Comparison of ENCODE assay signal across 25 cellular contexts in the genomic region with DNA sequence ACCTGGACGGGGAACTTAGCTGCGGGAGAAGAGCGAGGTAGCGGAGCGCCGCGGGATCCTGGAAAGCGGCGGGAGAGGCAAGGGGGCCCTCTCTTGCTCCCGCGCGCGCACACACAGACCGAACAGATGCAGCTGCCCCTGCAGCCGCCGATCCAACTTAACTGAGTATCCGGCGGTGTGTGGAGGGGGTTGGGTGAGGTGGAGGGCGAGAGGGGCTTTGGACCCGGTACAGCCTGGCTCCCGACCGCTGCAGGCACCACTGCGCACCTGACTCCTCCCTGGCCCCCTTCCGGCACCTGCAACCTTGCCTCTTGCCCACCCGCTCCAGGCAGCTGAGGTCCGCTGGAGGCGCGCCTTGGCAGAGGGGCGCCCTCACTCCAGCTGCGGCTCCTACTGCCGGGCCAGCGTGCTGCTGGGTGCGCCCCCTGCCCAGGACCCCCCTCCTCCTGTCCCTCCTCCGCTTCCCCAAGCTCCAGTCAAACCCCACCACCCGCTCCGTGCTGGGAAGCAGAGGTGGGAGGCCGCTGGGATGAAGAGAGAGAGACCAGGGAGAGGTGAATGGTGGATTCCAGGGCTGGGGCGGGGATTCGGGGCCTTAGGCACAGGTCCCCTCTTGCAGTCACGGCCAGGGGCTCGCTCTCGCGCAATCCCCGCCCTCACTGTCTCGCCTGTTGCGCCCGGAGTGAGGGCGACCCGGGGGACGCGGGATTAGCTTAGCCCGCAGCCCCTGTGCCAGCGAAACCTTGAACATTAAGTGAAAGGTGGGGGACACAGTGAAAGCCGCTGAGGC. TPM values are rescaled to one million over a fixed set of nuclear protein-coding genes. Genes with fewer than 3 reads are reported as not detected.
A peak's percentile ranks its signal among the peaks of the same experiment; 100 is the strongest.
DNase-seq lines count a peak whose midpoint lies in the region; ATAC-seq and TF ChIP-seq lines count a peak whose summit lies in the region.
"Had no signal": no experiment of that assay in that cellular context is flagged by ENCODE, and none has a peak within 500 bp of the region (broad histone marks: within the 10 kb centered on the region; RNA-seq: fewer than 3 reads in every experiment).

No MANE protein-coding gene starts in this region.

- no peak overlapping the region for H2AFZ ChIP-seq in SK-N-SH (ENCODE audit: low read depth)
- H2AFZ ChIP-seq: GM23248 had no signal

- peak overlapping the region in 1 of 2 experiments; percentile 40; a peak in 1 of 4 replicates for H3K4me3 ChIP-seq in SK-N-SH (ENCODE audit: low read depth in 2 of 2, low read length in 1 of 2)
- H3K4me3 ChIP-seq in ectodermal cell (ENCODE audit: insufficient read depth, low read depth, low read length), result peak overlapping the region; percentile 19
- peak overlapping the region; percentile 35 to 51 for H3K4me3 ChIP-seq in vagina
- H3K4me3 ChIP-seq: GM12878, GM23248 had no signal

- no peak for TF ChIP-seq EP300 in SK-N-SH (IDR thresholded peaks at IDR 0.05; ENCODE audit: borderline replicate concordance in 1 of 2, low read depth in 1 of 2, low read length in 1 of 2)

- TF ChIP-seq RAD21 in SK-N-SH (IDR thresholded peaks at IDR 0.05; ENCODE audit: low read length), result no peak

- no peaks in the 10 kb centered on the region for H3F3A ChIP-seq in SK-N-SH (replicated peaks; ENCODE audit: insufficient read depth)

- H3K27me3 Mint-ChIP-seq in mesothelial cell of epicardium (ENCODE audit: low read depth), result peaks cover 87% of the 10 kb centered on the region

- WGBS in SK-N-SH (ENCODE audit: low lambda C conversion rate), result 7% methylated on average over 33 of the region's 54 CpGs
- 1 to 2% methylated on average over 53 to 54 of the region's 54 CpGs for WGBS in ectodermal cell, 2 experiments

- TF ChIP-seq CTCF in SK-N-SH (IDR thresholded peaks at IDR 0.05), result no peak
- no peak for TF ChIP-seq CTCF in mesothelial cell of epicardium (IDR thresholded peaks at IDR 0.05; ENCODE audit: unreplicated experiment)
- no peak for TF ChIP-seq CTCF in vagina (IDR thresholded peaks at IDR 0.05)

- H3K27me3 ChIP-seq in SK-N-SH (ENCODE audit: insufficient read depth) (no peaks in the 10 kb centered on the region), ectodermal cell (ENCODE audit: control insufficient read depth, insufficient read depth, low read length, poor library complexity, severe bottlenecking) (peaks cover 93% of the 10 kb centered on the region), vagina (peaks cover 7% of the 10 kb centered on the region)

- H3K4me1 ChIP-seq in SK-N-SH (ENCODE audit: control insufficient read depth in 1 of 2, insufficient read depth in 2 of 2, low read depth in 1 of 2, low read length in 1 of 2) (peaks cover 0 to 12% of the 10 kb centered on the region in 2 experiments; a peak in 1 of 4 replicates), ectodermal cell (ENCODE audit: control insufficient read depth, insufficient read depth, low read length) (peaks cover 22% of the 10 kb centered on the region), vagina (peaks cover 25% of the 10 kb centered on the region)
- H3K4me1 ChIP-seq: breast epithelium had no signal

- no peaks in the 10 kb centered on the region for H3K9me3 ChIP-seq in SK-N-SH
- no peaks in the 10 kb centered on the region for H3K9me3 ChIP-seq in ectodermal cell (ENCODE audit: control insufficient read depth, low read length)
- H3K9me3 ChIP-seq in vagina, result peaks cover 7% of the 10 kb centered on the region

- no peaks in the 10 kb centered on the region for H3K79me2 ChIP-seq in SK-N-SH (ENCODE audit: insufficient read depth)

- H3K36me3 Mint-ChIP-seq in mesothelial cell of epicardium, result peaks cover 2% of the 10 kb centered on the region
- H3K36me3 Mint-ChIP-seq: CD8-positive, alpha-beta T cell had no signal

- POLR2A ChIA-PET in SK-N-SH (lab: Yijun Ruan, JAX), result interaction anchor here (0.6 kb wide), 1 partner anchor 1015 kb away, joined by 3 read pairs; no protein-coding TSS in a partner anchor

- ATAC-seq in SK-N-SH treated with all-trans-retinoic acid at 6 μM for 48 hours, result no peak
- ATAC-seq: GM12878 had no signal

- no peak overlapping the region for H3K9ac ChIP-seq in SK-N-SH
- H3K9ac ChIP-seq: GM23248 had no signal

- CTCF ChIA-PET in SK-N-SH (lab: Yijun Ruan, JAX), result interaction anchor here (0.6 to 2.4 kb wide), 8 partner anchors 12 to 330 kb away, joined by 3 to 7 read pairs (median 3); no protein-coding TSS in a partner anchor

- H3K36me3 ChIP-seq in SK-N-SH (replicated peaks in 1 of 2; ENCODE audit: control insufficient read depth in 1 of 2, insufficient read depth in 2 of 2, low read length in 1 of 2), result no peaks in the 10 kb centered on the region
- H3K36me3 ChIP-seq in ectodermal cell (ENCODE audit: control insufficient read depth, insufficient read depth, low read length), result no peaks in the 10 kb centered on the region
- no peaks in the 10 kb centered on the region for H3K36me3 ChIP-seq in vagina
- H3K36me3 ChIP-seq: breast epithelium, left ventricle myocardium inferior, stomach had no signal

- H3K9me3 Mint-ChIP-seq in mesothelial cell of epicardium, result no peaks in the 10 kb centered on the region
- H3K9me3 Mint-ChIP-seq: CD8-positive, alpha-beta T cell had no signal

- no peaks in the 10 kb centered on the region for H3K9me2 ChIP-seq in SK-N-SH

- intact Hi-C loops in vagina (cut with DNase I), result loop anchor here (10.0 kb wide), 1 partner anchor 719 kb away; no protein-coding TSS in a partner anchor

- no peak overlapping the region for H3K4me2 ChIP-seq in SK-N-SH

- DNase-seq in SK-N-SH (peak; percentile 61), mesothelial cell of epicardium (ENCODE audit: low spot score in 2 of 2, unreplicated experiment in 2 of 2) (no peak), vagina (ENCODE audit: extremely low spot score in 2 of 2) (no peak), NCI-H2081 treated with DMSO at 0.1 percent for 48 hours (lab: John Stamatoyannopoulos, UW) (no peak), SKM-1 treated with dmso at 0.1 percent for 144 hours (lab: John Stamatoyannopoulos, UW; ENCODE audit: unreplicated experiment) (no peak), caudate nucleus (lab: John Stamatoyannopoulos, UW) (no peak)
- DNase-seq: activated CD4-positive, alpha-beta memory T cell treated with anti-CD3 and anti-CD28 coated beads for 36 hours; activated naive CD8-positive, alpha-beta T cell treated with anti-CD3 and anti-CD28 coated beads, Interleukin-2, amount 10 ng/mL, durations not matched to agents 7 days and 5 days; activated T-cell treated with anti-CD3 and anti-CD28 coated beads, Interleukin-2, amount 50 U/mL, for 48 hours; CD8-positive, alpha-beta T cell; effector CD4-positive, alpha-beta T cell; GM23248; Kasumi-1; left ventricle myocardium inferior; naive B cell; NCI-H187; NCI-H82; stomach had no signal

- H4K20me1 ChIP-seq in SK-N-SH (ENCODE audit: insufficient read depth), result no peaks in the 10 kb centered on the region

- no peak for TF ChIP-seq POLR2A in vagina (IDR thresholded peaks at IDR 0.05)

- peaks cover 14% of the 10 kb centered on the region for H3K4me1 Mint-ChIP-seq in mesothelial cell of epicardium
- H3K4me1 Mint-ChIP-seq: activated naive CD8-positive, alpha-beta T cell treated with anti-CD3 and anti-CD28 coated beads, Interleukin-2, amount 10 ng/mL, durations not matched to agents 7 days and 5 days had no signal

- H3K27ac ChIP-seq in SK-N-SH (ENCODE audit: low read depth in 2 of 2, low read length in 1 of 2) (no peak overlapping the region; a peak in 1 of 4 replicates), ectodermal cell (ENCODE audit: insufficient read depth, low read depth, low read length, poor library complexity, severe bottlenecking) (no peak overlapping the region), vagina (no peak overlapping the region), caudate nucleus (ENCODE audit: low read depth, low read length) (no peak overlapping the region)
- H3K27ac ChIP-seq: breast epithelium, GM23248, left ventricle myocardium inferior, stomach had no signal

- H3K4me3 Mint-ChIP-seq in mesothelial cell of epicardium, result peak overlapping the region; percentile 60
- H3K4me3 Mint-ChIP-seq: activated CD4-positive, alpha-beta memory T cell treated with anti-CD3 and anti-CD28 coated beads for 36 hours; activated naive CD8-positive, alpha-beta T cell treated with anti-CD3 and anti-CD28 coated beads, Interleukin-2, amount 10 ng/mL, durations not matched to agents 7 days and 5 days; CD8-positive, alpha-beta T cell had no signal

- no peak overlapping the region for H3K27ac Mint-ChIP-seq in mesothelial cell of epicardium
- H3K27ac Mint-ChIP-seq: activated CD4-positive, alpha-beta memory T cell treated with anti-CD3 and anti-CD28 coated beads for 36 hours; activated naive CD8-positive, alpha-beta T cell treated with anti-CD3 and anti-CD28 coated beads, Interleukin-2, amount 10 ng/mL, durations not matched to agents 7 days and 5 days; CD8-positive, alpha-beta T cell had no signal

TF ChIP-seq in SK-N-SH, 30 proteins besides CTCF, POLR2A, EP300 and RAD21 (continues in another document):
- TF ChIP-seq, protein P1, sequence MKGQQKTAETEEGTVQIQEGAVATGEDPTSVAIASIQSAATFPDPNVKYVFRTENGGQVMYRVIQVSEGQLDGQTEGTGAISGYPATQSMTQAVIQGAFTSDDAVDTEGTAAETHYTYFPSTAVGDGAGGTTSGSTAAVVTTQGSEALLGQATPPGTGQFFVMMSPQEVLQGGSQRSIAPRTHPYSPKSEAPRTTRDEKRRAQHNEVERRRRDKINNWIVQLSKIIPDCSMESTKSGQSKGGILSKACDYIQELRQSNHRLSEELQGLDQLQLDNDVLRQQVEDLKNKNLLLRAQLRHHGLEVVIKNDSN (IDR thresholded peaks at IDR 0.05; ENCODE audit: borderline replicate concordance, low read depth), result no peak

TF ChIP-seq in SK-N-SH treated with all-trans-retinoic acid at 6 μM for 48 hours, 23 proteins besides CTCF, POLR2A, EP300 and RAD21 (continues in another document):
- TF ChIP-seq RARB (CRISPR knock-in tag; IDR thresholded peaks at IDR 0.05) (no peak), ZFP30 (CRISPR knock-in tag; IDR thresholded peaks at IDR 0.05) (no peak), ZC3H10 (CRISPR knock-in tag; IDR thresholded peaks at IDR 0.05) (no peak), CSDC2 (CRISPR knock-in tag; IDR thresholded peaks at IDR 0.05) (no peak), ESRRG (CRISPR knock-in tag; IDR thresholded peaks at IDR 0.05) (no peak), ZNF565 (CRISPR knock-in tag; conservative IDR thresholded peaks at IDR 0.05; ENCODE audit: low read depth) (no peak), ISL1 (CRISPR knock-in tag; IDR thresholded peaks at IDR 0.05) (no peak), ZFP3 (CRISPR knock-in tag; IDR thresholded peaks at IDR 0.05) (no peak), ZNF8 (CRISPR knock-in tag; IDR thresholded peaks at IDR 0.05) (no peak)

RNA-seq across cellular contexts. Expression of gene DIO3, which starts 2.6 kb away (rescaled TPM):
- 0.03 TPM in 1 of 2 replicates, not detected in the other for polyA plus RNA-seq in SK-N-SH (2012; rRNA removed)
- 0.01 TPM in 2 replicates for polyA plus RNA-seq in SK-N-SH (2012; cell fraction: cytosol; rRNA removed)
- not detected in 2 replicates for polyA plus RNA-seq in SK-N-SH (2012; cell fraction: nucleus; rRNA removed)
- polyA plus RNA-seq in ectodermal cell (2013, experiment 1 of 4), result 1.7 TPM
- 2.4 TPM for polyA plus RNA-seq in ectodermal cell (2013, experiment 2 of 4)
- 2.0 TPM for polyA plus RNA-seq in ectodermal cell (2013, experiment 3 of 4)
- polyA plus RNA-seq in ectodermal cell (2013, experiment 4 of 4), result 2.4 TPM
- total RNA-seq in mesothelial cell of epicardium (31.0 to 35.8 TPM (median 35.6 TPM) in 3 replicates), vagina (52.1 TPM)
- total RNA-seq: A673; activated CD4-positive, alpha-beta memory T cell treated with anti-CD3 and anti-CD28 coated beads for 36 hours; activated naive CD8-positive, alpha-beta T cell treated with anti-CD3 and anti-CD28 coated beads, Interleukin-2, amount 10 ng/mL, durations not matched to agents 7 days and 5 days; CD8-positive, alpha-beta T cell; Daoy; GM12878; GM23248; left ventricle myocardium inferior; RPMI7951 had no signal
- polyA plus RNA-seq: GM12878, GM23248 had no signal
